In the genomic region with DNA sequence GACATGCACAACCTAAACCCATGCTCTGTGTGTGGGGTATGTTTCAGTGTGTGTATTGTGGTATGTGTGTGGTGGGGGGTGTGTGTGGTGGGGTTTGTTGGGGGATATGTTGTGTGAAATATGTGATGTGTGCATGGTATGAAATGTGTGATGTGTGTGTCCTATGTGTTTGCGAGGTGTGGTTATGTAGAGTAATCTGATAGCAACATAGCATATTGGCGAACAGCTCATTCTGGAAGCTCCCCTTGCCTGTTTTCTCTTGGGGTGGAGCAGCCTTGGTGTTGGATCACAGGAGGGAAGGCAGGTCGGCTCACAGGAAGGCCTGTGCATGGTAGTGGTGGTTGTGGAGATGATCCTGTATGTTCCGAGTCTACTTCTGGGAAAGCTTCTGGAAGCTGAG, we compare ENCODE assay signal across 2 cellular contexts.
TF ChIP-seq lines count a peak whose summit lies in the region.

No MANE protein-coding gene starts in this region.

TF ChIP-seq in WTC11, 78 proteins besides CTCF, POLR2A, EP300 and RAD21 (continued from another document):
- TF ChIP-seq, protein P1, sequence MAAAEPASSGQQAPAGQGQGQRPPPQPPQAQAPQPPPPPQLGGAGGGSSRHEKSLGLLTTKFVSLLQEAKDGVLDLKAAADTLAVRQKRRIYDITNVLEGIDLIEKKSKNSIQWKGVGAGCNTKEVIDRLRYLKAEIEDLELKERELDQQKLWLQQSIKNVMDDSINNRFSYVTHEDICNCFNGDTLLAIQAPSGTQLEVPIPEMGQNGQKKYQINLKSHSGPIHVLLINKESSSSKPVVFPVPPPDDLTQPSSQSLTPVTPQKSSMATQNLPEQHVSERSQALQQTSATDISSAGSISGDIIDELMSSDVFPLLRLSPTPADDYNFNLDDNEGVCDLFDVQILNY (CRISPR knock-in tag; IDR thresholded peaks at IDR 0.05) = no peak
- TF ChIP-seq, protein P2, sequence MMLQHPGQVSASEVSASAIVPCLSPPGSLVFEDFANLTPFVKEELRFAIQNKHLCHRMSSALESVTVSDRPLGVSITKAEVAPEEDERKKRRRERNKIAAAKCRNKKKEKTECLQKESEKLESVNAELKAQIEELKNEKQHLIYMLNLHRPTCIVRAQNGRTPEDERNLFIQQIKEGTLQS (CRISPR knock-in tag; conservative IDR thresholded peaks at IDR 0.05) = no peak
- TF ChIP-seq, protein P3, sequence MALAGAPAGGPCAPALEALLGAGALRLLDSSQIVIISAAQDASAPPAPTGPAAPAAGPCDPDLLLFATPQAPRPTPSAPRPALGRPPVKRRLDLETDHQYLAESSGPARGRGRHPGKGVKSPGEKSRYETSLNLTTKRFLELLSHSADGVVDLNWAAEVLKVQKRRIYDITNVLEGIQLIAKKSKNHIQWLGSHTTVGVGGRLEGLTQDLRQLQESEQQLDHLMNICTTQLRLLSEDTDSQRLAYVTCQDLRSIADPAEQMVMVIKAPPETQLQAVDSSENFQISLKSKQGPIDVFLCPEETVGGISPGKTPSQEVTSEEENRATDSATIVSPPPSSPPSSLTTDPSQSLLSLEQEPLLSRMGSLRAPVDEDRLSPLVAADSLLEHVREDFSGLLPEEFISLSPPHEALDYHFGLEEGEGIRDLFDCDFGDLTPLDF (CRISPR knock-in tag; IDR thresholded peaks at IDR 0.05) = no peak
- TF ChIP-seq ZNF416 (CRISPR knock-in tag; IDR thresholded peaks at IDR 0.05) = no peak
- TF ChIP-seq, protein P4, sequence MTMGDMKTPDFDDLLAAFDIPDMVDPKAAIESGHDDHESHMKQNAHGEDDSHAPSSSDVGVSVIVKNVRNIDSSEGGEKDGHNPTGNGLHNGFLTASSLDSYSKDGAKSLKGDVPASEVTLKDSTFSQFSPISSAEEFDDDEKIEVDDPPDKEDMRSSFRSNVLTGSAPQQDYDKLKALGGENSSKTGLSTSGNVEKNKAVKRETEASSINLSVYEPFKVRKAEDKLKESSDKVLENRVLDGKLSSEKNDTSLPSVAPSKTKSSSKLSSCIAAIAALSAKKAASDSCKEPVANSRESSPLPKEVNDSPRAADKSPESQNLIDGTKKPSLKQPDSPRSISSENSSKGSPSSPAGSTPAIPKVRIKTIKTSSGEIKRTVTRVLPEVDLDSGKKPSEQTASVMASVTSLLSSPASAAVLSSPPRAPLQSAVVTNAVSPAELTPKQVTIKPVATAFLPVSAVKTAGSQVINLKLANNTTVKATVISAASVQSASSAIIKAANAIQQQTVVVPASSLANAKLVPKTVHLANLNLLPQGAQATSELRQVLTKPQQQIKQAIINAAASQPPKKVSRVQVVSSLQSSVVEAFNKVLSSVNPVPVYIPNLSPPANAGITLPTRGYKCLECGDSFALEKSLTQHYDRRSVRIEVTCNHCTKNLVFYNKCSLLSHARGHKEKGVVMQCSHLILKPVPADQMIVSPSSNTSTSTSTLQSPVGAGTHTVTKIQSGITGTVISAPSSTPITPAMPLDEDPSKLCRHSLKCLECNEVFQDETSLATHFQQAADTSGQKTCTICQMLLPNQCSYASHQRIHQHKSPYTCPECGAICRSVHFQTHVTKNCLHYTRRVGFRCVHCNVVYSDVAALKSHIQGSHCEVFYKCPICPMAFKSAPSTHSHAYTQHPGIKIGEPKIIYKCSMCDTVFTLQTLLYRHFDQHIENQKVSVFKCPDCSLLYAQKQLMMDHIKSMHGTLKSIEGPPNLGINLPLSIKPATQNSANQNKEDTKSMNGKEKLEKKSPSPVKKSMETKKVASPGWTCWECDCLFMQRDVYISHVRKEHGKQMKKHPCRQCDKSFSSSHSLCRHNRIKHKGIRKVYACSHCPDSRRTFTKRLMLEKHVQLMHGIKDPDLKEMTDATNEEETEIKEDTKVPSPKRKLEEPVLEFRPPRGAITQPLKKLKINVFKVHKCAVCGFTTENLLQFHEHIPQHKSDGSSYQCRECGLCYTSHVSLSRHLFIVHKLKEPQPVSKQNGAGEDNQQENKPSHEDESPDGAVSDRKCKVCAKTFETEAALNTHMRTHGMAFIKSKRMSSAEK (CRISPR knock-in tag; IDR thresholded peaks at IDR 0.05; ENCODE audit: borderline replicate concordance) = no peak
- TF ChIP-seq, protein P5, sequence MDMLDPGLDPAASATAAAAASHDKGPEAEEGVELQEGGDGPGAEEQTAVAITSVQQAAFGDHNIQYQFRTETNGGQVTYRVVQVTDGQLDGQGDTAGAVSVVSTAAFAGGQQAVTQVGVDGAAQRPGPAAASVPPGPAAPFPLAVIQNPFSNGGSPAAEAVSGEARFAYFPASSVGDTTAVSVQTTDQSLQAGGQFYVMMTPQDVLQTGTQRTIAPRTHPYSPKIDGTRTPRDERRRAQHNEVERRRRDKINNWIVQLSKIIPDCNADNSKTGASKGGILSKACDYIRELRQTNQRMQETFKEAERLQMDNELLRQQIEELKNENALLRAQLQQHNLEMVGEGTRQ (CRISPR knock-in tag; IDR thresholded peaks at IDR 0.05) = no peak
TF ChIP-seq in WTC11: peak in this region for 0.

TF ChIP-seq in SK-N-SH treated with all-trans-retinoic acid at 6 μM for 48 hours, 23 proteins besides CTCF, POLR2A, EP300 and RAD21 (continued from another document):
- TF ChIP-seq, protein P6, sequence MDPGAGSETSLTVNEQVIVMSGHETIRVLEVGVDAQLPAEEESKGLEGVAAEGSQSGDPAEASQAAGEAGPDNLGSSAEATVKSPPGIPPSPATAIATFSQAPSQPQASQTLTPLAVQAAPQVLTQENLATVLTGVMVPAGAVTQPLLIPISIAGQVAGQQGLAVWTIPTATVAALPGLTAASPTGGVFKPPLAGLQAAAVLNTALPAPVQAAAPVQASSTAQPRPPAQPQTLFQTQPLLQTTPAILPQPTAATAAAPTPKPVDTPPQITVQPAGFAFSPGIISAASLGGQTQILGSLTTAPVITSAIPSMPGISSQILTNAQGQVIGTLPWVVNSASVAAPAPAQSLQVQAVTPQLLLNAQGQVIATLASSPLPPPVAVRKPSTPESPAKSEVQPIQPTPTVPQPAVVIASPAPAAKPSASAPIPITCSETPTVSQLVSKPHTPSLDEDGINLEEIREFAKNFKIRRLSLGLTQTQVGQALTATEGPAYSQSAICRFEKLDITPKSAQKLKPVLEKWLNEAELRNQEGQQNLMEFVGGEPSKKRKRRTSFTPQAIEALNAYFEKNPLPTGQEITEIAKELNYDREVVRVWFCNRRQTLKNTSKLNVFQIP (CRISPR knock-in tag; IDR thresholded peaks at IDR 0.05; ENCODE audit: borderline replicate concordance, low read depth) = no peak
- no peak for TF ChIP-seq ARNTL (CRISPR knock-in tag; IDR thresholded peaks at IDR 0.05; ENCODE audit: borderline replicate concordance, low read depth)
- TF ChIP-seq OSR1 (CRISPR knock-in tag; IDR thresholded peaks at IDR 0.05) = no peak
- no peak for TF ChIP-seq CSDC2 (CRISPR knock-in tag; IDR thresholded peaks at IDR 0.05)
- TF ChIP-seq ZFP3 (CRISPR knock-in tag; IDR thresholded peaks at IDR 0.05) = no peak
- TF ChIP-seq ISL1 (CRISPR knock-in tag; IDR thresholded peaks at IDR 0.05) = no peak
- TF ChIP-seq, protein P7, sequence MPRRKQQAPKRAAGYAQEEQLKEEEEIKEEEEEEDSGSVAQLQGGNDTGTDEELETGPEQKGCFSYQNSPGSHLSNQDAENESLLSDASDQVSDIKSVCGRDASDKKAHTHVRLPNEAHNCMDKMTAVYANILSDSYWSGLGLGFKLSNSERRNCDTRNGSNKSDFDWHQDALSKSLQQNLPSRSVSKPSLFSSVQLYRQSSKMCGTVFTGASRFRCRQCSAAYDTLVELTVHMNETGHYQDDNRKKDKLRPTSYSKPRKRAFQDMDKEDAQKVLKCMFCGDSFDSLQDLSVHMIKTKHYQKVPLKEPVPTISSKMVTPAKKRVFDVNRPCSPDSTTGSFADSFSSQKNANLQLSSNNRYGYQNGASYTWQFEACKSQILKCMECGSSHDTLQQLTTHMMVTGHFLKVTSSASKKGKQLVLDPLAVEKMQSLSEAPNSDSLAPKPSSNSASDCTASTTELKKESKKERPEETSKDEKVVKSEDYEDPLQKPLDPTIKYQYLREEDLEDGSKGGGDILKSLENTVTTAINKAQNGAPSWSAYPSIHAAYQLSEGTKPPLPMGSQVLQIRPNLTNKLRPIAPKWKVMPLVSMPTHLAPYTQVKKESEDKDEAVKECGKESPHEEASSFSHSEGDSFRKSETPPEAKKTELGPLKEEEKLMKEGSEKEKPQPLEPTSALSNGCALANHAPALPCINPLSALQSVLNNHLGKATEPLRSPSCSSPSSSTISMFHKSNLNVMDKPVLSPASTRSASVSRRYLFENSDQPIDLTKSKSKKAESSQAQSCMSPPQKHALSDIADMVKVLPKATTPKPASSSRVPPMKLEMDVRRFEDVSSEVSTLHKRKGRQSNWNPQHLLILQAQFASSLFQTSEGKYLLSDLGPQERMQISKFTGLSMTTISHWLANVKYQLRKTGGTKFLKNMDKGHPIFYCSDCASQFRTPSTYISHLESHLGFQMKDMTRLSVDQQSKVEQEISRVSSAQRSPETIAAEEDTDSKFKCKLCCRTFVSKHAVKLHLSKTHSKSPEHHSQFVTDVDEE (CRISPR knock-in tag; IDR thresholded peaks at IDR 0.05) = no peak
- no peak for TF ChIP-seq PPARA (CRISPR knock-in tag; IDR thresholded peaks at IDR 0.05; ENCODE audit: borderline replicate concordance)
- TF ChIP-seq BACH2 (CRISPR knock-in tag; IDR thresholded peaks at IDR 0.05; ENCODE audit: borderline replicate concordance) = no peak
- TF ChIP-seq ZC3H10 (CRISPR knock-in tag; IDR thresholded peaks at IDR 0.05) = no peak
- no peak for TF ChIP-seq GLIS3 (CRISPR knock-in tag; IDR thresholded peaks at IDR 0.05)
- TF ChIP-seq, protein P8, sequence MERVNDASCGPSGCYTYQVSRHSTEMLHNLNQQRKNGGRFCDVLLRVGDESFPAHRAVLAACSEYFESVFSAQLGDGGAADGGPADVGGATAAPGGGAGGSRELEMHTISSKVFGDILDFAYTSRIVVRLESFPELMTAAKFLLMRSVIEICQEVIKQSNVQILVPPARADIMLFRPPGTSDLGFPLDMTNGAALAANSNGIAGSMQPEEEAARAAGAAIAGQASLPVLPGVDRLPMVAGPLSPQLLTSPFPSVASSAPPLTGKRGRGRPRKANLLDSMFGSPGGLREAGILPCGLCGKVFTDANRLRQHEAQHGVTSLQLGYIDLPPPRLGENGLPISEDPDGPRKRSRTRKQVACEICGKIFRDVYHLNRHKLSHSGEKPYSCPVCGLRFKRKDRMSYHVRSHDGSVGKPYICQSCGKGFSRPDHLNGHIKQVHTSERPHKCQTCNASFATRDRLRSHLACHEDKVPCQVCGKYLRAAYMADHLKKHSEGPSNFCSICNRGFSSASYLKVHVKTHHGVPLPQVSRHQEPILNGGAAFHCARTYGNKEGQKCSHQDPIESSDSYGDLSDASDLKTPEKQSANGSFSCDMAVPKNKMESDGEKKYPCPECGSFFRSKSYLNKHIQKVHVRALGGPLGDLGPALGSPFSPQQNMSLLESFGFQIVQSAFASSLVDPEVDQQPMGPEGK (CRISPR knock-in tag; IDR thresholded peaks at IDR 0.05; ENCODE audit: borderline replicate concordance) = no peak
